ENCODE assay signal across 26 cellular contexts in the genomic region with DNA sequence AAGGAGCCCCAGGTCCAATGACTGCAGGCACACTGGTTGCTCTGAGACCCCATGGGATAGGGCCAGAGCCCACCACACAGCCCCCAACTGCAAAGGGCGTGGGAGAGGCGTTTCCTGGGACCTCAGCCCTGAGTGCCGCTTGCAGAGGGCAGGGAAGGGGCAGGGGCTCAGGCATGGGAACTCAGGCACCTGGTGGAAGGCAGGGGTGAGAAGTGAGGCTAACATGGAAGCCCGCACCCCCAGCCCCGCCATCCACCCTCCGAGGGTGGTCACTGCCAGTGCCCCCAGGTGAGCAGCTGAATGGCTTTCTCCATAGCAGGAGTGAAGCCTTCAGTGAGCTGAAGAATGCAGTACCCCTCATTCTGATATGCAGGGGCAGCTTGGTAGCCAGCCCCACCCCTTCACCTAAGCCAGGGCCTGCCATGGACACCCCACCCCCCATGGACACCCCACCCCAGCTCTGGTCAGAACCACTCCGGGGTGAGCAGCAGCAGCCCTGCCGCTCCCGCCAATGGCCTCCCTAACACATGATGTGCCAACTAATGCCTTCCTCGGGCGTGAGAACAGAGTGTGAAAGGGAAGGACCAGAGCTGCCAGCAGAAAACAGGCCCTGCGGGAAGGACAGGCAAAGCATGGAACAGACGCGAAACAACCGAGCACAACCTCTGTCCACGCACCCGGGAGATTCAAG. TPM values are rescaled to one million over a fixed set of nuclear protein-coding genes. Genes with fewer than 3 reads are reported as not detected.
"Had no signal": no experiment of that assay in that cellular context is flagged by ENCODE, and none has a peak within 500 bp of the region (broad histone marks: within the 10 kb centered on the region; RNA-seq: fewer than 3 reads in every experiment).

No MANE protein-coding gene starts in this region.

- DNase-seq: activated CD4-positive, alpha-beta memory T cell treated with anti-CD3 and anti-CD28 coated beads, Interleukin-2, amount 10 ng/mL, durations not matched to agents 7 days and 5 days; activated CD4-positive, alpha-beta T cell treated with anti-CD3 and anti-CD28 coated beads for 36 hours; amniotic stem cell; central memory CD4-positive, alpha-beta T cell; colonic mucosa; effector CD4-positive, alpha-beta T cell; esophagus squamous epithelium; hypothalamus; kidney glomerular epithelial cell; midbrain; retina; SK-N-SH; stimulated activated CD4-positive, alpha-beta T cell treated with anti-CD3 and anti-CD28 coated beads, Interleukin-15, amount 100 ng/mL, for 24 hours; stimulated activated CD4-positive, alpha-beta T cell treated with anti-CD3 and anti-CD28 coated beads, Interleukin-4, amount 100 ng/mL, for 24 hours; stimulated activated naive CD4-positive, alpha-beta T cell treated with Interleukin-2 at 50 U/mL for 16 hours; substantia nigra; T-helper 1 cell; T1000 had no signal

- H3K4me1 Mint-ChIP-seq: activated CD4-positive, alpha-beta memory T cell treated with anti-CD3 and anti-CD28 coated beads, Interleukin-2, amount 10 ng/mL, durations not matched to agents 7 days and 5 days; activated CD4-positive, alpha-beta T cell treated with anti-CD3 and anti-CD28 coated beads for 36 hours had no signal

- H3K4me3 Mint-ChIP-seq: activated CD4-positive, alpha-beta memory T cell treated with anti-CD3 and anti-CD28 coated beads, Interleukin-2, amount 10 ng/mL, durations not matched to agents 7 days and 5 days; activated CD4-positive, alpha-beta T cell treated with anti-CD3 and anti-CD28 coated beads for 36 hours; activated naive CD8-positive, alpha-beta T cell; neural crest cell had no signal

- H3K27ac Mint-ChIP-seq: activated CD4-positive, alpha-beta memory T cell treated with anti-CD3 and anti-CD28 coated beads, Interleukin-2, amount 10 ng/mL, durations not matched to agents 7 days and 5 days; activated CD4-positive, alpha-beta T cell treated with anti-CD3 and anti-CD28 coated beads for 36 hours; activated naive CD8-positive, alpha-beta T cell; activated T-helper 2 cell treated with anti-CD3 and anti-CD28 coated beads, Interferon-gamma antibody, Interleukin-2, Interleukin-4, amounts not matched to agents 10 μg/mL and 5 μg/mL and 100 μg/mL, durations not matched to agents 14 hours and 24 hours and 36 hours had no signal

- ATAC-seq: activated CD4-positive, alpha-beta T cell treated with anti-CD3 and anti-CD28 coated beads for 36 hours; body of pancreas had no signal

- H3K36me3 Mint-ChIP-seq: activated naive CD8-positive, alpha-beta T cell had no signal

RNA-seq across cellular contexts. Expression of gene KIF1A, which starts 6.6 kb away (rescaled TPM):
- total RNA-seq: fibroblast of villous mesenchyme had no signal

RNA-seq across cellular contexts. Expression of gene AGXT, which starts 55.2 kb away (rescaled TPM):
- total RNA-seq: activated CD4-positive, alpha-beta memory T cell treated with anti-CD3 and anti-CD28 coated beads, Interleukin-2, amount 10 ng/mL, durations not matched to agents 7 days and 5 days; activated CD4-positive, alpha-beta T cell treated with anti-CD3 and anti-CD28 coated beads for 36 hours; activated T-helper 2 cell treated with anti-CD3 and anti-CD28 coated beads, Interferon-gamma antibody, Interleukin-2, Interleukin-4, amounts not matched to agents 10 μg/mL and 5 μg/mL and 100 μg/mL, durations not matched to agents 14 hours and 24 hours and 36 hours; endothelial cell of umbilical vein; esophagus squamous epithelium; fibroblast of villous mesenchyme; glomerular endothelial cell; myocyte; neural crest cell had no signal
